Comparison of ENCODE assay signal across 22 cellular contexts in the genomic region with DNA sequence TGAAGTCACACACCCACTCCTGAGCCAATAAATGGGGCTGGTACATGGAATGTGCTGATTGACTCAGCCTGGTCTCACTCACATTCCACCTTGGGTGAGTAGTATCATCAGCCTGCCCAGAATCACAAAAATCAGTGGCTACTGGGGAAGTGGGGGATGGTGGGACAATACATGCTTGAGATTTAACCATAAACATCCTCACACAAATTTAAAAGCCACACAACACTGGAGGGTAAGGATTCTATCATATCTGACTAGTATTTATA. TPM values are rescaled to one million over a fixed set of nuclear protein-coding genes. Genes with fewer than 3 reads are reported as not detected.
DNase-seq lines count a peak whose midpoint lies in the region; ATAC-seq and TF ChIP-seq lines count a peak whose summit lies in the region.
"Had no signal": no experiment of that assay in that cellular context is flagged by ENCODE, and none has a peak within 500 bp of the region (broad histone marks: within the 10 kb centered on the region; RNA-seq: fewer than 3 reads in every experiment).

No MANE protein-coding gene starts in this region.

- no peak for TF ChIP-seq CTCF in C4-2B (conservative IDR thresholded peaks at IDR 0.05)
- no peak for TF ChIP-seq CTCF in IMR-90 (conservative IDR thresholded peaks at IDR 0.05; ENCODE audit: low read depth, low read length)
- no peak for TF ChIP-seq CTCF in mammary epithelial cell (conservative IDR thresholded peaks at IDR 0.05 in 1 of 2, IDR thresholded peaks at IDR 0.05 in 1 of 2; ENCODE audit: extremely low read depth in 1 of 2, insufficient read depth in 1 of 2, low read depth in 1 of 2, low read length in 2 of 2)

- no peak for TF ChIP-seq RAD21 in IMR-90 (IDR thresholded peaks at IDR 0.05; ENCODE audit: low read length)

- no peaks in the 10 kb centered on the region for H3K9me3 ChIP-seq in IMR-90 (ENCODE audit: control insufficient read depth, insufficient read depth, low read length)
- H3K9me3 ChIP-seq in mammary epithelial cell (replicated peaks; ENCODE audit: insufficient read depth, low read length): no peaks in the 10 kb centered on the region
- H3K9me3 ChIP-seq in mesenchymal stem cell (ENCODE audit: control insufficient read depth, low read length): no peaks in the 10 kb centered on the region
- H3K9me3 ChIP-seq: left lung, uterus had no signal

- H3K23ac ChIP-seq in IMR-90 (ENCODE audit: low read depth, low read length): no peak overlapping the region
- no peak overlapping the region for H3K23ac ChIP-seq in mesenchymal stem cell (ENCODE audit: low read length in 2 of 2)

- H2BK120ac ChIP-seq in IMR-90 (ENCODE audit: low read depth, low read length): no peak overlapping the region
- no peak overlapping the region for H2BK120ac ChIP-seq in mesenchymal stem cell (ENCODE audit: low read depth, low read length)

- H4K91ac ChIP-seq in IMR-90 (ENCODE audit: insufficient read depth, low read depth, low read length) (no peak overlapping the region), mesenchymal stem cell (ENCODE audit: low read length) (no peak overlapping the region)

- CTCF ChIA-PET in IMR-90 (lab: Yijun Ruan, JAX): no interaction called here
- CTCF ChIA-PET in mammary epithelial cell (lab: Charles Lee; ENCODE audit: low non-redundant PET): no interaction called here

- intact Hi-C loops in IMR-90 (cut with micrococcal nuclease) (no loop called here), mammary epithelial cell (cut with micrococcal nuclease) (no loop called here)

- no peaks in the 10 kb centered on the region for H3K4me1 ChIP-seq in IMR-90 (ENCODE audit: control insufficient read depth, insufficient read depth, low read length)
- peaks cover 16% of the 10 kb centered on the region for H3K4me1 ChIP-seq in mammary epithelial cell (ENCODE audit: insufficient read depth, low read length)
- peaks cover 8% of the 10 kb centered on the region for H3K4me1 ChIP-seq in mesenchymal stem cell (ENCODE audit: control insufficient read depth, insufficient read depth, low read depth, low read length)
- H3K4me1 ChIP-seq: left lung, uterus had no signal

- H3K56ac ChIP-seq in IMR-90 (ENCODE audit: extremely low read depth, insufficient read depth, low read length): no peak overlapping the region

- H2BK5ac ChIP-seq in IMR-90 (ENCODE audit: low read depth, low read length, poor library complexity, severe bottlenecking): no peak overlapping the region
- no peak overlapping the region for H2BK5ac ChIP-seq in mesenchymal stem cell (ENCODE audit: low read depth, low read length, poor library complexity, severe bottlenecking)

- no peak overlapping the region for H3K4ac ChIP-seq in IMR-90 (ENCODE audit: low read depth, low read length)
- H3K4ac ChIP-seq in mesenchymal stem cell (ENCODE audit: low read depth in 1 of 2, low read length in 2 of 2): no peak overlapping the region

- no peak for ATAC-seq in IMR-90 (ENCODE audit: low read depth)
- no peak for ATAC-seq in HG03439 (IDR thresholded peaks at IDR 0.05; ENCODE audit: unreplicated experiment)
- ATAC-seq: left lung; sciatic nerve; stimulated activated naive CD8-positive, alpha-beta T cell treated with anti-CD3 and anti-CD28 coated beads, Interleukin-15, amount 100 ng/mL, for 72 hours had no signal

- H3K4me3 ChIP-seq in IMR-90 (ENCODE audit: insufficient read depth, low read depth, low read length) (no peak overlapping the region), mammary epithelial cell (replicated peaks in 1 of 3; ENCODE audit: insufficient read depth in 1 of 3, low read depth in 2 of 3, low read length in 3 of 3) (no peak overlapping the region), mesenchymal stem cell (ENCODE audit: insufficient read depth in 1 of 2, low read depth in 1 of 2, low read length in 2 of 2) (no peak overlapping the region)
- H3K4me3 ChIP-seq: left lung, uterus had no signal

- no peaks in the 10 kb centered on the region for H3K79me1 ChIP-seq in IMR-90 (ENCODE audit: low read depth in 1 of 2, low read length in 2 of 2)
- no peaks in the 10 kb centered on the region for H3K79me1 ChIP-seq in mesenchymal stem cell (replicated peaks; ENCODE audit: low read length, poor library complexity, severe bottlenecking)

- no TSS peak for BruUV-seq in IMR-90 (replicated peaks; lab: Mats Ljungman, UMichigan)
- no TSS peak for BruUV-seq in mammary epithelial cell (replicated peaks; lab: Mats Ljungman, UMichigan)

- H3K9me1 ChIP-seq in IMR-90 (ENCODE audit: insufficient read depth, low read length): no peaks in the 10 kb centered on the region

- no peak overlapping the region for H4K5ac ChIP-seq in IMR-90 (ENCODE audit: low read depth, low read length)

- H2AK9ac ChIP-seq in IMR-90 (replicated peaks; ENCODE audit: low read depth, low read length, poor library complexity): no peak overlapping the region

- no peak for TF ChIP-seq POLR2A in IMR-90 (IDR thresholded peaks at IDR 0.05; ENCODE audit: low read depth, low read length)

- H2BK20ac ChIP-seq in IMR-90 (ENCODE audit: low read depth, low read length): no peak overlapping the region

- H4K20me1 ChIP-seq in IMR-90 (ENCODE audit: insufficient read depth, low read length) (no peaks in the 10 kb centered on the region), mammary epithelial cell (ENCODE audit: insufficient read depth, low read length) (no peaks in the 10 kb centered on the region)

- H3K4me2 ChIP-seq in IMR-90 (ENCODE audit: low read depth, low read length) (no peak overlapping the region), mammary epithelial cell (ENCODE audit: insufficient read depth, low read depth, low read length) (no peak overlapping the region), mesenchymal stem cell (ENCODE audit: low read length, poor library complexity, severe bottlenecking) (no peak overlapping the region)

- no peak overlapping the region for H2AFZ ChIP-seq in IMR-90 (replicated peaks; ENCODE audit: low read length, poor library complexity)
- no peak overlapping the region for H2AFZ ChIP-seq in mammary epithelial cell (ENCODE audit: low read depth, low read length)
- no peak overlapping the region for H2AFZ ChIP-seq in mesenchymal stem cell (ENCODE audit: low read depth, low read length)

- no peak overlapping the region for H3K14ac ChIP-seq in IMR-90 (replicated peaks; ENCODE audit: low read depth, low read length)
- no peak overlapping the region for H3K14ac ChIP-seq in mesenchymal stem cell (ENCODE audit: low read length in 2 of 2)

- dilution Hi-C loops in IMR-90 (cut with HindIII; ENCODE audit: low sequenced_read_pairs, unreplicated experiment) (no loop called here), mammary epithelial cell (cut with HindIII; ENCODE audit: low sequenced_read_pairs) (no loop called here)

- no peaks in the 10 kb centered on the region for H3K79me2 ChIP-seq in mammary epithelial cell (ENCODE audit: insufficient read depth, low read length)

- H3K9ac ChIP-seq in IMR-90 (ENCODE audit: low read depth, low read length): no peak overlapping the region
- H3K9ac ChIP-seq in mammary epithelial cell (ENCODE audit: insufficient read depth, low read length): no peak overlapping the region
- no peak overlapping the region for H3K9ac ChIP-seq in mesenchymal stem cell (ENCODE audit: low read length)

- H2AK5ac ChIP-seq in IMR-90 (ENCODE audit: low read depth, low read length) (no peak overlapping the region), mesenchymal stem cell (ENCODE audit: low read length, severe bottlenecking) (no peak overlapping the region)

- POLR2A ChIA-PET in IMR-90 (lab: Charles Lee; ENCODE audit: unreplicated experiment): no interaction called here

- H3K18ac ChIP-seq in IMR-90 (ENCODE audit: low read depth, low read length) (no peak overlapping the region), mesenchymal stem cell (ENCODE audit: low read depth in 1 of 2, low read length in 2 of 2) (no peak overlapping the region)

- H3K36me3 ChIP-seq in IMR-90 (ENCODE audit: control insufficient read depth, insufficient read depth, low read length): no peaks in the 10 kb centered on the region
- H3K36me3 ChIP-seq in mammary epithelial cell (ENCODE audit: insufficient read depth, low read length): no peaks in the 10 kb centered on the region
- no peaks in the 10 kb centered on the region for H3K36me3 ChIP-seq in mesenchymal stem cell (ENCODE audit: control insufficient read depth in 1 of 2, insufficient read depth in 2 of 2, low read depth in 1 of 2, low read length in 2 of 2)
- H3K36me3 ChIP-seq: left lung, uterus had no signal

- H3K27me3 ChIP-seq in IMR-90 (ENCODE audit: control insufficient read depth, insufficient read depth, low read length): no peaks in the 10 kb centered on the region; the same call in 1 of the 2 replicates
- no peaks in the 10 kb centered on the region for H3K27me3 ChIP-seq in mammary epithelial cell (ENCODE audit: insufficient read depth, low read length)
- peaks cover 0 to 28% of the 10 kb centered on the region in 2 experiments for H3K27me3 ChIP-seq in mesenchymal stem cell (ENCODE audit: control insufficient read depth in 1 of 2, insufficient read depth in 1 of 2, low read length in 2 of 2)
- H3K27me3 ChIP-seq: uterus had no signal

- H4K8ac ChIP-seq in IMR-90 (ENCODE audit: low read depth in 2 of 2, low read length in 2 of 2) (no peak overlapping the region), mesenchymal stem cell (ENCODE audit: low read length) (no peak overlapping the region)

- H2BK15ac ChIP-seq in IMR-90 (ENCODE audit: low read depth, low read length): no peak overlapping the region
- H2BK15ac ChIP-seq in mesenchymal stem cell (ENCODE audit: low read depth, poor library complexity, severe bottlenecking): no peak overlapping the region

- in situ Hi-C loops in IMR-90 (cut with MboI; ENCODE audit: low sequenced_read_pairs) (no loop called here), mammary epithelial cell (cut with MboI; ENCODE audit: low sequenced_read_pairs in 2 of 2) (no loop called here)

- DNase-seq in IMR-90 (peak; percentile 4), mammary epithelial cell (peak; percentile 77), mesenchymal stem cell (no peak), dermis blood vessel endothelial cell (no peak), NCI-H510A (lab: John Stamatoyannopoulos, UW) (no peak), NCI-H1930 (lab: John Stamatoyannopoulos, UW) (no peak)
- DNase-seq: activated CD4-positive, alpha-beta memory T cell treated with anti-CD3 and anti-CD28 coated beads, Interleukin-2, amount 10 ng/mL, durations not matched to agents 7 days and 5 days; activated naive CD8-positive, alpha-beta T cell treated with anti-CD3 and anti-CD28 coated beads for 36 hours; activated T-cell treated with anti-CD3 and anti-CD28 coated beads, Interleukin-2, amount 50 U/mL, for 48 hours; effector CD4-positive, alpha-beta T cell; GOT3; left lung; NCI-H1417 treated with DMSO at 0.1 percent for 48 hours; occipital lobe; Right ventricle myocardium superior; stimulated activated naive CD8-positive, alpha-beta T cell treated with anti-CD3 and anti-CD28 coated beads, Interleukin-15, amount 100 ng/mL, for 72 hours; T-helper 1 cell; uterus had no signal

- no peak overlapping the region for H2BK12ac ChIP-seq in mesenchymal stem cell (ENCODE audit: low read length in 2 of 2)

- peak overlapping the region; percentile 30; the same call in 1 of the 2 replicates for H3K27ac ChIP-seq in C4-2B
- H3K27ac ChIP-seq in IMR-90 (ENCODE audit: insufficient read depth, low read length): no peak overlapping the region
- H3K27ac ChIP-seq in mammary epithelial cell (ENCODE audit: insufficient read depth, low read depth, low read length): no peak overlapping the region
- peak overlapping the region; percentile 85 for H3K27ac ChIP-seq in mesenchymal stem cell (ENCODE audit: low read length, poor library complexity, severe bottlenecking)
- H3K27ac ChIP-seq: left lung, uterus had no signal

RNA-seq across cellular contexts. Expression of a gene that starts 26.2 kb away (rescaled TPM):
- total RNA-seq in IMR-90 (2012; rRNA removed): not detected in 2 replicates
- not detected in 2 replicates for polyA plus RNA-seq in IMR-90 (2012; rRNA removed)
- not detected in 2 replicates for polyA plus RNA-seq in IMR-90 (2012; cell fraction: cytosol; rRNA removed)
- polyA plus RNA-seq in IMR-90 (2012; cell fraction: nucleus; rRNA removed; ENCODE audit: low replicate concordance): not detected in 2 replicates
- total RNA-seq in mammary epithelial cell: not detected
- 0.07 TPM for polyA plus RNA-seq in mammary epithelial cell
- polyA minus RNA-seq in mammary epithelial cell: not detected
- not detected for polyA plus RNA-seq in mesenchymal stem cell (2013, experiment 1 of 2)
- not detected for polyA plus RNA-seq in mesenchymal stem cell (2013, experiment 2 of 2)
- not detected in 2 replicates for total RNA-seq in dermis blood vessel endothelial cell
- total RNA-seq: activated CD4-positive, alpha-beta memory T cell treated with anti-CD3 and anti-CD28 coated beads, Interleukin-2, amount 10 ng/mL, durations not matched to agents 7 days and 5 days; activated naive CD8-positive, alpha-beta T cell treated with anti-CD3 and anti-CD28 coated beads for 36 hours; G401; occipital lobe had no signal

Comparison
In these comparisons a context has a peak if more than half of its experiments do, and no peak if none do; other contexts are left out.
1. H3K27ac ChIP-seq: peak in C4-2B (single experiment) and mesenchymal stem cell (single experiment); none in IMR-90 (single experiment) and mammary epithelial cell (single experiment).
2. DNase-seq: peak in IMR-90 (single experiment) and mammary epithelial cell (single experiment); none in mesenchymal stem cell (single experiment), dermis blood vessel endothelial cell (single experiment), NCI-H510A (single experiment) and NCI-H1930 (0 of 2).